ENCODE assay signal across 8 cellular contexts in genomic region chr17:67996301-67997171, GRCh38. TPM values are rescaled to one million over a fixed set of nuclear protein-coding genes. Genes with fewer than 3 reads are reported as not detected.
DNase-seq lines count a peak whose midpoint lies in the region; ATAC-seq, FAIRE-seq and TF ChIP-seq lines count a peak whose summit lies in the region.
"Not testable (repeated sequence)": the region's sequence is repeated elsewhere in the genome, so short reads cannot be mapped to it uniquely, and the experiment has no call there.

Gene C17orf58, minus strand, starts transcription at chr17:67996469. Its CDS starts 271 bp downstream, at chr17:67996198.

- H3K4me1 Mint-ChIP-seq in CD4-positive, alpha-beta memory T cell, result peaks cover 19 to 39% (median 26%) of the 10 kb centered on the region in 4 donors
- H3K4me1 Mint-ChIP-seq in T-helper 1 cell treated with Interleukin-12 subunit alpha and Interleukin-12 subunit beta and Interleukin-4 antibody, amounts not matched to agents 30 μg/mL and 1 μg/mL, for 36 hours (ENCODE audit: low read depth), result peaks cover 27% of the 10 kb centered on the region

- not testable (repeated sequence) for H3K9ac ChIP-seq in trophoblast cell (ENCODE audit: low read length)

- WGBS in esophagus muscularis mucosa, result 28% methylated on average over 18 of the region's 25 CpGs
- WGBS in trophoblast cell (ENCODE audit: extremely low coverage, insufficient coverage, insufficient read length), result no CpG with 5 or more reads among the region's 25 CpGs
- 18 to 27% methylated on average over 20 to 25 of the region's 25 CpGs for WGBS in testis, 2 donors

- peak; percentile 36 for FAIRE-seq in HTR-8/SVneo (lab: Jason Lieb, UNC)

- H3K36me3 Mint-ChIP-seq in CD4-positive, alpha-beta memory T cell; T-helper 1 cell treated with Interleukin-12 subunit alpha and Interleukin-12 subunit beta and Interleukin-4 antibody, amounts not matched to agents 30 μg/mL and 1 μg/mL, for 36 hours (ENCODE audit: low read depth): not testable (repeated sequence)

- CTCF ChIA-PET in CD4-positive, alpha-beta memory T cell (lab: Charles Lee; ENCODE audit: partially characterized antibody), result interaction anchor here (0.6 kb wide), 1 partner anchor 13 kb away, joined by 3 read pairs; no protein-coding TSS in a partner anchor

- H4K8ac ChIP-seq in trophoblast cell (ENCODE audit: low read depth, low read length), result not testable (repeated sequence)

- not testable (repeated sequence) for H2BK5ac ChIP-seq in trophoblast cell (ENCODE audit: low read depth, low read length, poor library complexity)

- peak within 1 kb of the TSS; percentile 78 to 94 (median 89) for H3K4me3 Mint-ChIP-seq in CD4-positive, alpha-beta memory T cell
- H3K4me3 Mint-ChIP-seq in T-helper 1 cell treated with Interleukin-12 subunit alpha and Interleukin-12 subunit beta and Interleukin-4 antibody, amounts not matched to agents 30 μg/mL and 1 μg/mL, for 36 hours, result peak within 1 kb of the TSS; percentile 86

- not testable (repeated sequence) for H3K23ac ChIP-seq in trophoblast cell (ENCODE audit: low read length)

- peak within 1 kb of the TSS; percentile 99 for H3K4me2 ChIP-seq in trophoblast cell (ENCODE audit: low read length)

- H4K91ac ChIP-seq in trophoblast cell (ENCODE audit: low read depth, low read length), result not testable (repeated sequence)

- not testable (repeated sequence) for TF ChIP-seq EP300 in esophagus muscularis mucosa (IDR thresholded peaks at IDR 0.05)

- TF ChIP-seq POLR2A in esophagus muscularis mucosa (IDR thresholded peaks at IDR 0.05; ENCODE audit: low read depth); testis (IDR thresholded peaks at IDR 0.05): not testable (repeated sequence)

- not testable (repeated sequence) for H4K12ac ChIP-seq in trophoblast cell (ENCODE audit: low read depth, low read length)

- not testable (repeated sequence) for H2BK120ac ChIP-seq in trophoblast cell (ENCODE audit: insufficient read depth, low read length, poor library complexity)

- not testable (repeated sequence) for H3K79me1 ChIP-seq in trophoblast cell (ENCODE audit: low read length)

- DNase-seq in CD4-positive, alpha-beta memory T cell; HTR-8/SVneo (ENCODE audit: insufficient read length, low spot score); esophagus muscularis mucosa (ENCODE audit: extremely low spot score); left lung: not testable (repeated sequence)
- DNase-seq in ascending aorta (ENCODE audit: low spot score in 2 of 2) (peak in 1 of 2 donors; percentile 57), trophoblast cell (peak in 1 of 2 donors; percentile 49), testis (peak; percentile 31)

- POLR2A ChIA-PET in CD4-positive, alpha-beta memory T cell (lab: Charles Lee; ENCODE audit: partially characterized antibody), result interaction anchor here (1.0 kb wide), 1 partner anchor 23 kb away, joined by 3 read pairs; no protein-coding TSS in a partner anchor

- peaks cover 9 to 12% of the 10 kb centered on the region in 2 donors for H3K27me3 Mint-ChIP-seq in CD4-positive, alpha-beta memory T cell
- H3K27me3 Mint-ChIP-seq in T-helper 1 cell treated with Interleukin-12 subunit alpha and Interleukin-12 subunit beta and Interleukin-4 antibody, amounts not matched to agents 30 μg/mL and 1 μg/mL, for 36 hours (ENCODE audit: low read depth), result peaks cover 39% of the 10 kb centered on the region

- H3K27ac Mint-ChIP-seq in CD4-positive, alpha-beta memory T cell, result peak within 1 kb of the TSS in 6 of 7 donors; percentile 9 to 90 (median 66)
- H3K27ac Mint-ChIP-seq in T-helper 1 cell treated with Interleukin-12 subunit alpha and Interleukin-12 subunit beta and Interleukin-4 antibody, amounts not matched to agents 30 μg/mL and 1 μg/mL, for 36 hours, result peak within 1 kb of the TSS; percentile 83

- not testable (repeated sequence) for H3K9me3 Mint-ChIP-seq in CD4-positive, alpha-beta memory T cell; T-helper 1 cell treated with Interleukin-12 subunit alpha and Interleukin-12 subunit beta and Interleukin-4 antibody, amounts not matched to agents 30 μg/mL and 1 μg/mL, for 36 hours

- H2AK5ac ChIP-seq in trophoblast cell (ENCODE audit: low read length), result not testable (repeated sequence)

- H3K4me3 ChIP-seq in CD4-positive, alpha-beta memory T cell (ENCODE audit: low read length in 2 of 2), result peak within 1 kb of the TSS; percentile 32 to 47
- H3K4me3 ChIP-seq in ascending aorta (peak within 1 kb of the TSS; percentile 64 to 91), esophagus muscularis mucosa (peak within 1 kb of the TSS; percentile 65 to 72 (median 70)), left lung (peak within 1 kb of the TSS; percentile 39 to 61), trophoblast cell (ENCODE audit: low read depth, low read length) (peak within 1 kb of the TSS; percentile 51), testis (peak within 1 kb of the TSS; percentile 36 to 64)

- H3K14ac ChIP-seq in trophoblast cell (ENCODE audit: low read length), result not testable (repeated sequence)

- not testable (repeated sequence) for H3K79me2 ChIP-seq in trophoblast cell (ENCODE audit: control insufficient read depth, insufficient read depth, low read length, poor library complexity)

- not testable (repeated sequence) for H3K36me3 ChIP-seq in CD4-positive, alpha-beta memory T cell (ENCODE audit: insufficient read depth, low read length); ascending aorta; esophagus muscularis mucosa; left lung; trophoblast cell (ENCODE audit: control insufficient read depth in 1 of 2, insufficient read depth in 2 of 2, low read length in 2 of 2); testis (ENCODE audit: low read depth, missing control alignments)

- TF ChIP-seq CTCF in ascending aorta (IDR thresholded peaks at IDR 0.05); esophagus muscularis mucosa (IDR thresholded peaks at IDR 0.05); left lung (IDR thresholded peaks at IDR 0.05); testis (IDR thresholded peaks at IDR 0.05): not testable (repeated sequence)

- H3K4ac ChIP-seq in trophoblast cell (ENCODE audit: low read depth, low read length), result not testable (repeated sequence)

- H2AFZ ChIP-seq in trophoblast cell (ENCODE audit: insufficient read depth, low read length, poor library complexity), result not testable (repeated sequence)

- H3K27me3 ChIP-seq in CD4-positive, alpha-beta memory T cell (ENCODE audit: insufficient read depth, low read length), result peaks cover 13% of the 10 kb centered on the region
- H3K27me3 ChIP-seq in ascending aorta; esophagus muscularis mucosa; trophoblast cell (ENCODE audit: insufficient read depth, low read length); testis: not testable (repeated sequence)
- H3K27me3 ChIP-seq in left lung, result peaks cover 0 to 25% of the 10 kb centered on the region in 2 donors

- H3K27ac ChIP-seq in CD4-positive, alpha-beta memory T cell (ENCODE audit: low read depth, low read length); left lung; trophoblast cell (ENCODE audit: low read depth, low read length): not testable (repeated sequence)
- peak within 1 kb of the TSS; percentile 1 to 42 for H3K27ac ChIP-seq in ascending aorta
- H3K27ac ChIP-seq in esophagus muscularis mucosa (replicated peaks in 1 of 4), result peak within 1 kb of the TSS; percentile 60 to 96 (median 70)
- peak within 1 kb of the TSS in 1 of 2 donors; percentile 39 for H3K27ac ChIP-seq in testis

- H3K9me3 ChIP-seq in CD4-positive, alpha-beta memory T cell (ENCODE audit: control insufficient read depth in 1 of 2, low read length in 2 of 2); ascending aorta; esophagus muscularis mucosa; left lung; trophoblast cell (ENCODE audit: insufficient read depth, low read depth, low read length); testis: not testable (repeated sequence)

- H3K4me1 ChIP-seq in CD4-positive, alpha-beta memory T cell (ENCODE audit: insufficient read depth, low read length), result peaks cover 34% of the 10 kb centered on the region
- not testable (repeated sequence) for H3K4me1 ChIP-seq in ascending aorta; trophoblast cell (ENCODE audit: control insufficient read depth in 1 of 2, insufficient read depth in 2 of 2, low read length in 2 of 2); testis
- H3K4me1 ChIP-seq in esophagus muscularis mucosa (peaks cover 13 to 43% (median 35%) of the 10 kb centered on the region in 4 donors), left lung (peaks cover 9 to 34% of the 10 kb centered on the region in 2 donors)

- H2BK12ac ChIP-seq in trophoblast cell (ENCODE audit: low read length), result not testable (repeated sequence)

- H3K18ac ChIP-seq in trophoblast cell (ENCODE audit: low read length), result not testable (repeated sequence)

- ATAC-seq in left lung, result not testable (repeated sequence)

- intact Hi-C loops in CD4-positive, alpha-beta memory T cell (cut with micrococcal nuclease); ascending aorta (cut with DNase I); left lung (cut with DNase I); testis (cut with DNase I; ENCODE audit: low total_unique reads): not testable (repeated sequence)
- intact Hi-C loops in esophagus muscularis mucosa (cut with DNase I), result loop anchor here (5.0 to 10.0 kb wide), 2 partner anchors 34 to 1328 kb away; partner anchors contain the start of gene ABCA5

RNA-seq across cellular contexts. Expression of gene C17orf58, which starts in this region (rescaled TPM):
- total RNA-seq in CD4-positive, alpha-beta memory T cell, result 1 to 10 TPM in 1 of 2 experiments, under 1 TPM in 1; 0.97 to 1.3 TPM
- polyA plus RNA-seq in CD4-positive, alpha-beta memory T cell, result 1 to 10 TPM in 1 of 2 donors, under 1 TPM in 1; 0.58 to 1.4 TPM
- 3.2 TPM for total RNA-seq in ascending aorta
- 10 to 100 TPM; 10.3 to 15.0 (median 11.9) TPM for total RNA-seq in esophagus muscularis mucosa
- total RNA-seq in left lung, result 1 to 10 TPM; 6.3 to 6.6 TPM
- 7.4 and 8.3 TPM in 2 replicates for polyA plus RNA-seq in trophoblast cell (2013)
- total RNA-seq in testis, result 10 to 100 TPM; 13.1 to 14.5 TPM
- polyA plus RNA-seq in testis (ENCODE audit: insufficient read depth, low read depth, low replicate concordance), result 13.5 TPM
